In genomic region chr5:142961435-142962171, GRCh38 we compare ENCODE assay signal across 20 cellular contexts.
DNase-seq lines count a peak whose midpoint lies in the region; ATAC-seq and TF ChIP-seq lines count a peak whose summit lies in the region.
"Had no signal": no experiment of that assay in that cellular context is flagged by ENCODE, and none has a peak within 500 bp of the region (broad histone marks: within the 10 kb centered on the region; RNA-seq: fewer than 3 reads in every experiment).

No MANE protein-coding gene starts in this region.

- intact Hi-C loops in CD14-positive monocyte (cut with micrococcal nuclease), result loop anchor here in 1 of 2 donors (5.0 kb wide), 1 partner anchor 39 kb away; no protein-coding TSS in a partner anchor
- intact Hi-C loops in Calu3 (cut with micrococcal nuclease; ENCODE audit: unreplicated experiment), result loop anchor here (5.0 kb wide), 1 partner anchor 134 kb away; no protein-coding TSS in a partner anchor
- intact Hi-C loops in activated T-helper 2 cell treated with anti-CD3 and anti-CD28 coated beads, Interferon-gamma antibody, Interleukin-2, Interleukin-4, amounts not matched to agents 10 μg/mL and 5 μg/mL and 100 μg/mL, durations not matched to agents 14 hours and 24 hours and 36 hours (cut with micrococcal nuclease), result no loop called here

- no peak overlapping the region for H2BK12ac ChIP-seq in mesenchymal stem cell (ENCODE audit: low read length in 2 of 2)

- peaks cover 3% of the 10 kb centered on the region for H3K79me1 ChIP-seq in mesenchymal stem cell (replicated peaks; ENCODE audit: low read length, poor library complexity, severe bottlenecking)

- no peak overlapping the region for H2AFZ ChIP-seq in mesenchymal stem cell (ENCODE audit: low read depth, low read length)

- no peak overlapping the region for H2AK5ac ChIP-seq in mesenchymal stem cell (ENCODE audit: low read length, severe bottlenecking)

- H3K4me3 Mint-ChIP-seq in CD14-positive monocyte (no peak overlapping the region), Calu3 (ENCODE audit: low read depth, unreplicated experiment) (no peak overlapping the region)
- no peak overlapping the region for H3K4me3 Mint-ChIP-seq in activated T-helper 2 cell treated with anti-CD3 and anti-CD28 coated beads, Interferon-gamma antibody, Interleukin-2, Interleukin-4, amounts not matched to agents 10 μg/mL and 5 μg/mL and 100 μg/mL, durations not matched to agents 14 hours and 24 hours and 36 hours (ENCODE audit: low read depth)
- H3K4me3 Mint-ChIP-seq: H9 had no signal

- H3K27me3 Mint-ChIP-seq in CD14-positive monocyte (ENCODE audit: low read depth in 3 of 3) (peaks cover 0 to 4% (median 0%) of the 10 kb centered on the region in 3 donors), Calu3 (ENCODE audit: unreplicated experiment) (no peaks in the 10 kb centered on the region)
- H3K27me3 Mint-ChIP-seq in activated T-helper 2 cell treated with anti-CD3 and anti-CD28 coated beads, Interferon-gamma antibody, Interleukin-2, Interleukin-4, amounts not matched to agents 10 μg/mL and 5 μg/mL and 100 μg/mL, durations not matched to agents 14 hours and 24 hours and 36 hours (ENCODE audit: low read depth), result no peaks in the 10 kb centered on the region

- no peak overlapping the region for H3K14ac ChIP-seq in mesenchymal stem cell (ENCODE audit: low read length in 2 of 2)

- no peak overlapping the region for H2BK120ac ChIP-seq in mesenchymal stem cell (ENCODE audit: low read depth, low read length)

- WGBS in mesenchymal stem cell, result 94% methylated on average over 3 of the region's 5 CpGs

- no TSS peak for BruUV-seq in Calu3 (replicated peaks; lab: Mats Ljungman, UMichigan)

- no peak for ATAC-seq in foreskin keratinocyte
- no peak for ATAC-seq in GM21825 (IDR thresholded peaks at IDR 0.05; ENCODE audit: unreplicated experiment)
- ATAC-seq: SK-N-SH treated with all-trans-retinoic acid at 6 μM for 48 hours had no signal

- H3K4ac ChIP-seq in mesenchymal stem cell (ENCODE audit: low read depth in 1 of 2, low read length in 2 of 2), result no peak overlapping the region

- H3K4me1 ChIP-seq in foreskin keratinocyte (peaks cover 11% of the 10 kb centered on the region), mesenchymal stem cell (ENCODE audit: control insufficient read depth, insufficient read depth, low read depth, low read length) (peaks cover 12% of the 10 kb centered on the region)

- DNase-seq in CD14-positive monocyte (ENCODE audit: low spot score) (no peak), Calu3 (no peak), foreskin keratinocyte (no peak), mesenchymal stem cell (no peak), Kasumi-1 (lab: John Stamatoyannopoulos, UW) (no peak)
- no peak for DNase-seq in activated T-helper 2 cell treated with anti-CD3 and anti-CD28 coated beads, Interferon-gamma antibody, Interleukin-2, Interleukin-4, amounts not matched to agents 10 μg/mL and 5 μg/mL and 100 μg/mL, durations not matched to agents 14 hours and 24 hours and 36 hours (ENCODE audit: low spot score)
- DNase-seq: ACHN, C1 segment of cervical spinal cord, DMS 273 treated with DMSO at 0.1 percent for 48 hours, DND-41, H9, NCI-H1105 treated with DMSO at 0.1 percent for 48 hours, NCI-H1694, NCI-H510A, NCI-H748 treated with DMSO at 0.1 percent for 48 hours, OCI-M1, RPMI8226, SIG-M5 had no signal

- no peak overlapping the region for H4K8ac ChIP-seq in mesenchymal stem cell (ENCODE audit: low read length)

- H3K27ac ChIP-seq in foreskin keratinocyte, result peak overlapping the region; percentile 32
- peak overlapping the region; percentile 70 for H3K27ac ChIP-seq in mesenchymal stem cell (ENCODE audit: low read length, poor library complexity, severe bottlenecking)

- H3K23ac ChIP-seq in mesenchymal stem cell (ENCODE audit: low read length in 2 of 2), result no peak overlapping the region

- no peak overlapping the region for H2BK5ac ChIP-seq in mesenchymal stem cell (ENCODE audit: low read depth, low read length, poor library complexity, severe bottlenecking)

- no peak overlapping the region for H3K18ac ChIP-seq in mesenchymal stem cell (ENCODE audit: low read depth in 1 of 2, low read length in 2 of 2)

- no peak for TF ChIP-seq CTCF in CD14-positive monocyte (IDR thresholded peaks at IDR 0.05)
- no peak for TF ChIP-seq CTCF in Calu3 (IDR thresholded peaks at IDR 0.05; ENCODE audit: unreplicated experiment)
- TF ChIP-seq CTCF in foreskin keratinocyte (conservative IDR thresholded peaks at IDR 0.05), result no peak

- no peak overlapping the region for H3K4me3 ChIP-seq in mesenchymal stem cell (ENCODE audit: insufficient read depth in 1 of 2, low read depth in 1 of 2, low read length in 2 of 2)

- peak overlapping the region in 4 of 7 donors; percentile 8 to 66 (median 46) for H3K27ac Mint-ChIP-seq in CD14-positive monocyte
- H3K27ac Mint-ChIP-seq in Calu3 (ENCODE audit: unreplicated experiment), result peak overlapping the region; percentile 14
- no peak overlapping the region for H3K27ac Mint-ChIP-seq in activated T-helper 2 cell treated with anti-CD3 and anti-CD28 coated beads, Interferon-gamma antibody, Interleukin-2, Interleukin-4, amounts not matched to agents 10 μg/mL and 5 μg/mL and 100 μg/mL, durations not matched to agents 14 hours and 24 hours and 36 hours
- H3K27ac Mint-ChIP-seq: H9 had no signal

- H3K27me3 ChIP-seq in foreskin keratinocyte (no peaks in the 10 kb centered on the region), mesenchymal stem cell (ENCODE audit: control insufficient read depth in 1 of 2, insufficient read depth in 1 of 2, low read length in 2 of 2) (no peaks in the 10 kb centered on the region)

- H2BK15ac ChIP-seq in mesenchymal stem cell (ENCODE audit: low read depth, poor library complexity, severe bottlenecking), result no peak overlapping the region

- peak overlapping the region; percentile 21 for H3K4me2 ChIP-seq in mesenchymal stem cell (ENCODE audit: low read length, poor library complexity, severe bottlenecking)

- no peaks in the 10 kb centered on the region for H3K36me3 ChIP-seq in mesenchymal stem cell (ENCODE audit: control insufficient read depth in 1 of 2, insufficient read depth in 2 of 2, low read depth in 1 of 2, low read length in 2 of 2)

- CTCF ChIA-PET in Calu3 (lab: Charles Lee), result no interaction called here

- no peak overlapping the region for H3K9ac ChIP-seq in mesenchymal stem cell (ENCODE audit: low read length)

- peaks cover 0 to 3% (median 0%) of the 10 kb centered on the region in 7 donors for H3K9me3 Mint-ChIP-seq in CD14-positive monocyte
- H3K9me3 Mint-ChIP-seq in Calu3 (ENCODE audit: low read depth, unreplicated experiment), result no peaks in the 10 kb centered on the region
- H3K9me3 Mint-ChIP-seq in activated T-helper 2 cell treated with anti-CD3 and anti-CD28 coated beads, Interferon-gamma antibody, Interleukin-2, Interleukin-4, amounts not matched to agents 10 μg/mL and 5 μg/mL and 100 μg/mL, durations not matched to agents 14 hours and 24 hours and 36 hours, result no peaks in the 10 kb centered on the region

- H3K9me3 ChIP-seq in mesenchymal stem cell (ENCODE audit: control insufficient read depth, low read length), result no peaks in the 10 kb centered on the region

- H3K36me3 Mint-ChIP-seq in CD14-positive monocyte, result peaks cover 52 to 70% of the 10 kb centered on the region in 2 donors
- H3K36me3 Mint-ChIP-seq in Calu3 (ENCODE audit: insufficient read depth, unreplicated experiment), result no peaks in the 10 kb centered on the region
- H3K36me3 Mint-ChIP-seq in activated T-helper 2 cell treated with anti-CD3 and anti-CD28 coated beads, Interferon-gamma antibody, Interleukin-2, Interleukin-4, amounts not matched to agents 10 μg/mL and 5 μg/mL and 100 μg/mL, durations not matched to agents 14 hours and 24 hours and 36 hours (ENCODE audit: low read depth), result peaks cover 6% of the 10 kb centered on the region

- peaks cover 35% of the 10 kb centered on the region for H3K4me1 Mint-ChIP-seq in CD14-positive monocyte
- peaks cover 62% of the 10 kb centered on the region for H3K4me1 Mint-ChIP-seq in Calu3 (ENCODE audit: low read depth, unreplicated experiment)
- H3K4me1 Mint-ChIP-seq in activated T-helper 2 cell treated with anti-CD3 and anti-CD28 coated beads, Interferon-gamma antibody, Interleukin-2, Interleukin-4, amounts not matched to agents 10 μg/mL and 5 μg/mL and 100 μg/mL, durations not matched to agents 14 hours and 24 hours and 36 hours (ENCODE audit: low read depth), result peaks cover 24% of the 10 kb centered on the region

- H4K91ac ChIP-seq in mesenchymal stem cell (ENCODE audit: low read length), result no peak overlapping the region
